1 cellular context compared by ENCODE assay signal in genomic region chr2:230310792-230311191, GRCh38. TPM values are rescaled to one million over a fixed set of nuclear protein-coding genes. Genes with fewer than 3 reads are reported as not detected.
"Had no signal": no experiment of that assay in that cellular context is flagged by ENCODE, and none has a peak within 500 bp of the region (broad histone marks: within the 10 kb centered on the region; RNA-seq: fewer than 3 reads in every experiment).

No MANE protein-coding gene starts in this region.

RNA-seq across cellular contexts. Expression of gene SP140L, which starts 16.2 kb away (rescaled TPM):
- polyA plus RNA-seq: cardiac muscle cell had no signal
